8 cellular contexts compared by ENCODE assay signal in genomic region chr1:1115136-1115829, GRCh38. TPM values are rescaled to one million over a fixed set of nuclear protein-coding genes. Genes with fewer than 3 reads are reported as not detected.
DNase-seq lines count a peak whose midpoint lies in the region; ATAC-seq and TF ChIP-seq lines count a peak whose summit lies in the region.

No MANE protein-coding gene starts in this region.

- TF ChIP-seq POLR2A in breast epithelium (IDR thresholded peaks at IDR 0.05) (no peak), vagina (IDR thresholded peaks at IDR 0.05) (no peak)

- TF ChIP-seq CTCF in breast epithelium (IDR thresholded peaks at IDR 0.05), result no peak
- no peak for TF ChIP-seq CTCF in vagina (IDR thresholded peaks at IDR 0.05)

- peak overlapping the region; percentile 90 for H3K4me3 Mint-ChIP-seq in activated naive CD4-positive, alpha-beta T cell treated with anti-CD3 and anti-CD28 coated beads, Interleukin-2, amount 50 U/mL, for 24 hours

- peaks cover 16% of the 10 kb centered on the region for H3K4me1 Mint-ChIP-seq in activated naive CD4-positive, alpha-beta T cell treated with anti-CD3 and anti-CD28 coated beads, Interleukin-2, amount 50 U/mL, for 24 hours

- H3K9me3 ChIP-seq in breast epithelium (peaks cover 8% of the 10 kb centered on the region in 2 donors), mesodermal cell (ENCODE audit: control insufficient read depth, low read length) (peaks cover 8% of the 10 kb centered on the region), vagina (no peaks in the 10 kb centered on the region)

- H3K9me3 Mint-ChIP-seq in activated naive CD4-positive, alpha-beta T cell treated with anti-CD3 and anti-CD28 coated beads, Interleukin-2, amount 50 U/mL, for 24 hours, result no peaks in the 10 kb centered on the region

- peak overlapping the region; percentile 59 for H3K27ac Mint-ChIP-seq in activated naive CD4-positive, alpha-beta T cell treated with anti-CD3 and anti-CD28 coated beads, Interleukin-2, amount 50 U/mL, for 24 hours

- H3K27me3 Mint-ChIP-seq in activated naive CD4-positive, alpha-beta T cell treated with anti-CD3 and anti-CD28 coated beads, Interleukin-2, amount 50 U/mL, for 24 hours, result no peaks in the 10 kb centered on the region

- H3K36me3 Mint-ChIP-seq in activated naive CD4-positive, alpha-beta T cell treated with anti-CD3 and anti-CD28 coated beads, Interleukin-2, amount 50 U/mL, for 24 hours, result peaks cover 13% of the 10 kb centered on the region

- peaks cover 0 to 2% of the 10 kb centered on the region in 2 donors for H3K4me1 ChIP-seq in breast epithelium
- no peaks in the 10 kb centered on the region for H3K4me1 ChIP-seq in mesodermal cell (ENCODE audit: control insufficient read depth, insufficient read depth, low read length, poor library complexity, severe bottlenecking)
- peaks cover 20% of the 10 kb centered on the region for H3K4me1 ChIP-seq in vagina

- 6 to 19% methylated on average over 19 to 32 of the region's 45 CpGs for WGBS in mesodermal cell (ENCODE audit: insufficient coverage in 2 of 2), 2 experiments

- intact Hi-C loops in breast epithelium (cut with DNase I; ENCODE audit: low total_unique reads) (no loop called here), vagina (cut with DNase I) (no loop called here)

- H3K4me3 ChIP-seq in breast epithelium (peak overlapping the region; percentile 76 to 99 (median 94)), mesodermal cell (ENCODE audit: extremely low read depth, insufficient read depth, low read length, poor library complexity, severe bottlenecking) (peak overlapping the region; percentile 64), vagina (peak overlapping the region; percentile 63 to 72)

- H3K27me3 ChIP-seq in breast epithelium, result no peaks in the 10 kb centered on the region
- H3K27me3 ChIP-seq in vagina, result no peaks in the 10 kb centered on the region

- H3K27ac ChIP-seq in breast epithelium (peak overlapping the region; percentile 87 to 89), mesodermal cell (ENCODE audit: low read depth, low read length, severe bottlenecking) (no peak overlapping the region), vagina (peak overlapping the region; percentile 63)

- H3K36me3 ChIP-seq in breast epithelium, result no peaks in the 10 kb centered on the region
- H3K36me3 ChIP-seq in mesodermal cell (ENCODE audit: control insufficient read depth, insufficient read depth, low read length), result peaks cover 31% of the 10 kb centered on the region
- no peaks in the 10 kb centered on the region for H3K36me3 ChIP-seq in vagina

- ATAC-seq in HG03280 (IDR thresholded peaks at IDR 0.05; ENCODE audit: unreplicated experiment) (no peak), HG02938 (IDR thresholded peaks at IDR 0.05; ENCODE audit: unreplicated experiment) (no peak)

- DNase-seq in activated naive CD4-positive, alpha-beta T cell treated with Interleukin-2 at 50 U/mL for 16 hours, result no peak
- peak in 1 of 2 donors; percentile 45 for DNase-seq in breast epithelium (ENCODE audit: low spot score in 2 of 2)
- DNase-seq in vagina (ENCODE audit: extremely low spot score in 2 of 2), result no peak
- no peak for DNase-seq in NCI-H2029 (lab: John Stamatoyannopoulos, UW)

RNA-seq across cellular contexts. Expression of gene C1orf159, which starts 0.6 kb away (rescaled TPM):
- total RNA-seq in breast epithelium (10 to 100 TPM in 2 of 3 donors, 1 to 10 TPM in 1; 6.9 to 24.0 (median 12.5) TPM), vagina (11.8 TPM)
- 17.2 TPM for polyA plus RNA-seq in mesodermal cell (2013, experiment 1 of 2)
- 11.9 TPM for polyA plus RNA-seq in mesodermal cell (2013, experiment 2 of 2)

RNA-seq across cellular contexts. Expression of gene RNF223, which starts 41.2 kb away (rescaled TPM):
- total RNA-seq in breast epithelium, result 1 to 10 TPM in 1 of 3 donors, under 1 TPM in 1, not detected in 1; 0.33 to 2.8 TPM
- not detected for polyA plus RNA-seq in mesodermal cell (2013, experiment 1 of 2)
- polyA plus RNA-seq in mesodermal cell (2013, experiment 2 of 2), result not detected
- total RNA-seq in vagina, result 4.9 TPM

RNA-seq across cellular contexts. Expression of gene TTLL10, which starts 58.4 kb away (rescaled TPM):
- under 1 TPM; 0.15 to 0.33 (median 0.16) TPM for total RNA-seq in breast epithelium
- 0.63 TPM for polyA plus RNA-seq in mesodermal cell (2013, experiment 1 of 2)
- polyA plus RNA-seq in mesodermal cell (2013, experiment 2 of 2), result not detected
- not detected for total RNA-seq in vagina
